14 cellular contexts compared by ENCODE assay signal in the genomic region with DNA sequence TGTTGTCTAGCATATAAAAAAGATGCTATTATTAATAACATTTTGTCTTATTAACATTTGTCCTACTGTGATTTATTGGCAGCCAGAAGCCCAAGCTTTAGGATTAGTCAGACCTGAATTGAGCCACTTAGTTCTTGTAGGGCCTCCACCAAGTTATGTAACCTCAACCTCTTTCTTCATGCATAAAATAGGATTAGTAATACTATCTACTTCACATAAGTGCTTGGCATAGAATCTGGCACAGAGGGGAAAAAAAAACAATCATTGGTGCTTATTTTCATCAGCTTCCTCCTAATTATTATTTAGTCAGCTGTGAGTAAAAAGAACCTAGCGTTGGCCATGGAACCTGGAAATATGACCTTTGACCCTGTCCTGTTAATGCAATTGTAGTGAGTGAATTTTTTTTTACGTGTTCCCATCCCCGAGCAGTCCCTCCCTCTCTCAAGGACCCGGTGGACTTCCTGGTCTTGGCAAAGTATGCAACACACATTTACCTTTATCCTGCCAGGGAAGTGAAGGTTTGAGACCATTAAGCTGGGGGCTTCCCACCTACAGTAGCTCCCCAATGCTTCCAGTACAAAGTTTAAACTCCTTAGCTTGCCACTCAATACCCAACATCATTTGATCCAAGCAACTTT.
DNase-seq lines count a peak whose midpoint lies in the region; ATAC-seq, FAIRE-seq and TF ChIP-seq lines count a peak whose summit lies in the region.
"Had no signal": no experiment of that assay in that cellular context is flagged by ENCODE, and none has a peak within 500 bp of the region (broad histone marks: within the 10 kb centered on the region; RNA-seq: fewer than 3 reads in every experiment).

No MANE protein-coding gene starts in this region.

- H3K27me3 Mint-ChIP-seq in activated CD8-positive, alpha-beta memory T cell treated with anti-CD3 and anti-CD28 coated beads, Interleukin-2, amount 10 ng/mL, durations not matched to agents 7 days and 5 days = no peaks in the 10 kb centered on the region
- H3K27me3 Mint-ChIP-seq: IgD-negative memory B cell had no signal

- no peaks in the 10 kb centered on the region for H3K36me3 Mint-ChIP-seq in activated CD8-positive, alpha-beta memory T cell treated with anti-CD3 and anti-CD28 coated beads, Interleukin-2, amount 10 ng/mL, durations not matched to agents 7 days and 5 days

- ATAC-seq in pancreas (peak; percentile 21 to 43 (median 34)), HG03108 (IDR thresholded peaks at IDR 0.05; ENCODE audit: unreplicated experiment) (no peak)
- no peak for ATAC-seq in activated CD8-positive, alpha-beta memory T cell treated with anti-CD3 and anti-CD28 coated beads, Interleukin-2, amount 10 ng/mL, durations not matched to agents 7 days and 5 days

- H3K36me3 ChIP-seq in pancreas = no peaks in the 10 kb centered on the region
- no peaks in the 10 kb centered on the region for H3K36me3 ChIP-seq in spleen
- H3K36me3 ChIP-seq: BLaER1 treated with 17β-estradiol and CSF1 and Interleukin-3, amounts not matched to agents 10 nM and 100 nM had no signal

- peaks cover 0 to 8% (median 0%) of the 10 kb centered on the region in 3 donors for H3K4me1 ChIP-seq in pancreas
- H3K4me1 ChIP-seq in spleen = no peaks in the 10 kb centered on the region
- H3K4me1 ChIP-seq: BLaER1 treated with 17β-estradiol and CSF1 and Interleukin-3, amounts not matched to agents 10 nM and 100 nM had no signal

- intact Hi-C loops in pancreas (cut with DNase I) = no loop called here
- intact Hi-C loops in spleen (cut with DNase I; ENCODE audit: low total_unique reads) = no loop called here

- H3K9me3 Mint-ChIP-seq in activated CD8-positive, alpha-beta memory T cell treated with anti-CD3 and anti-CD28 coated beads, Interleukin-2, amount 10 ng/mL, durations not matched to agents 7 days and 5 days (ENCODE audit: low read depth) = no peaks in the 10 kb centered on the region

- no peak for FAIRE-seq in pancreas (lab: Jason Lieb, UNC)

- H3K27ac Mint-ChIP-seq in activated CD8-positive, alpha-beta memory T cell treated with anti-CD3 and anti-CD28 coated beads, Interleukin-2, amount 10 ng/mL, durations not matched to agents 7 days and 5 days = no peak overlapping the region
- H3K27ac Mint-ChIP-seq: IgD-negative memory B cell had no signal

- no peaks in the 10 kb centered on the region for H3K27me3 ChIP-seq in pancreas
- no peaks in the 10 kb centered on the region for H3K27me3 ChIP-seq in spleen (replicated peaks in 1 of 7)
- H3K27me3 ChIP-seq: BLaER1 treated with 17β-estradiol and CSF1 and Interleukin-3, amounts not matched to agents 10 nM and 100 nM had no signal

- H3K4me1 Mint-ChIP-seq in activated CD8-positive, alpha-beta memory T cell treated with anti-CD3 and anti-CD28 coated beads, Interleukin-2, amount 10 ng/mL, durations not matched to agents 7 days and 5 days = peaks cover 11% of the 10 kb centered on the region

- no peak overlapping the region for H3K4me3 Mint-ChIP-seq in activated CD8-positive, alpha-beta memory T cell treated with anti-CD3 and anti-CD28 coated beads, Interleukin-2, amount 10 ng/mL, durations not matched to agents 7 days and 5 days
- H3K4me3 Mint-ChIP-seq: IgD-negative memory B cell had no signal

- peak; percentile 0 for DNase-seq in DMS153 (lab: John Stamatoyannopoulos, UW)
- no peak for DNase-seq in DMS153 treated with DMSO at 0.1 percent for 48 hours (lab: John Stamatoyannopoulos, UW; ENCODE audit: unreplicated experiment)
- peak; percentile 70 to 91 for DNase-seq in NCI-H524 (lab: John Stamatoyannopoulos, UW)
- DNase-seq in choroid plexus epithelial cell (ENCODE audit: low read depth) = peak; percentile 1
- no peak for DNase-seq in pancreas
- DNase-seq in spleen = no peak
- no peak for DNase-seq in activated CD8-positive, alpha-beta memory T cell treated with anti-CD3 and anti-CD28 coated beads, Interleukin-2, amount 10 ng/mL, durations not matched to agents 7 days and 5 days
- DNase-seq: DMS 273 treated with DMSO at 0.1 percent for 48 hours, NCI-H1417 treated with DMSO at 0.1 percent for 48 hours, NCI-H2029 treated with DMSO at 0.1 percent for 48 hours had no signal

- H3K4me3 ChIP-seq in choroid plexus epithelial cell (ENCODE audit: low read depth, low read length) (no peak overlapping the region), pancreas (no peak overlapping the region), spleen (no peak overlapping the region)
- H3K4me3 ChIP-seq: BLaER1 treated with 17β-estradiol and CSF1 and Interleukin-3, amounts not matched to agents 10 nM and 100 nM had no signal

- no peak for TF ChIP-seq POLR2A in spleen (IDR thresholded peaks at IDR 0.05)

- TF ChIP-seq CTCF in choroid plexus epithelial cell (conservative IDR thresholded peaks at IDR 0.05; ENCODE audit: low read depth, low read length) (no peak), pancreas (IDR thresholded peaks at IDR 0.05) (no peak), spleen (IDR thresholded peaks at IDR 0.05 in 8 of 11, conservative IDR thresholded peaks at IDR 0.05 in 3 of 11) (no peak)

- 28 to 44% methylated on average over 4 of the region's 4 CpGs for WGBS in pancreas, 2 donors
- 69 to 88% (median 82%) methylated on average over 4 of the region's 4 CpGs for whole genome bisulfite sequencing in spleen, 5 donors

- H3K9me3 ChIP-seq in pancreas (no peaks in the 10 kb centered on the region), spleen (no peaks in the 10 kb centered on the region)
- H3K9me3 ChIP-seq: BLaER1 treated with 17β-estradiol and CSF1 and Interleukin-3, amounts not matched to agents 10 nM and 100 nM had no signal

- H3K27ac ChIP-seq in pancreas (no peak overlapping the region), spleen (no peak overlapping the region)
- H3K27ac ChIP-seq: 22Rv1; BLaER1 treated with 17β-estradiol and CSF1 and Interleukin-3, amounts not matched to agents 10 nM and 100 nM had no signal

- CTCF ChIA-PET in activated CD8-positive, alpha-beta memory T cell treated with anti-CD3 and anti-CD28 coated beads, Interleukin-2, amount 10 ng/mL, durations not matched to agents 7 days and 5 days (lab: Charles Lee) = no interaction called here

Comparison
In these comparisons a context has a peak if more than half of its experiments do, and no peak if none do; other contexts are left out.
1. DNase-seq: peak in DMS153 (single experiment), NCI-H524 (2 of 2) and choroid plexus epithelial cell (single experiment); none in DMS153 treated with DMSO at 0.1 percent for 48 hours (single experiment), pancreas (0 of 6), spleen (single experiment) and activated CD8-positive, alpha-beta memory T cell treated with anti-CD3 and anti-CD28 coated beads, Interleukin-2, amount 10 ng/mL, durations not matched to agents 7 days and 5 days (single experiment).
2. ATAC-seq: peak in pancreas (4 of 4); none in activated CD8-positive, alpha-beta memory T cell treated with anti-CD3 and anti-CD28 coated beads, Interleukin-2, amount 10 ng/mL, durations not matched to agents 7 days and 5 days (single experiment) and HG03108 (single experiment).